26 cellular contexts compared by ENCODE assay signal in genomic region chr9:32161209-32161608, GRCh38.
A peak's percentile ranks its signal among the peaks of the same experiment; 100 is the strongest.
DNase-seq lines count a peak whose midpoint lies in the region; ATAC-seq and TF ChIP-seq lines count a peak whose summit lies in the region.
"Had no signal": no experiment of that assay in that cellular context is flagged by ENCODE, and none has a peak within 500 bp of the region (broad histone marks: within the 10 kb centered on the region; RNA-seq: fewer than 3 reads in every experiment).

No MANE protein-coding gene starts in this region.

- H3K4me3 Mint-ChIP-seq in CD8-positive, alpha-beta memory T cell, result no peak overlapping the region
- H3K4me3 Mint-ChIP-seq: activated T-cell treated with anti-CD3 and anti-CD28 coated beads, Interleukin-2, amount 50 U/mL, for 24 hours; nephron had no signal

- peaks cover 0 to 1% of the 10 kb centered on the region in 2 donors for H3K27me3 Mint-ChIP-seq in CD8-positive, alpha-beta memory T cell
- H3K27me3 Mint-ChIP-seq: activated T-cell treated with anti-CD3 and anti-CD28 coated beads, Interleukin-2, amount 50 U/mL, for 24 hours had no signal

- no peaks in the 10 kb centered on the region for H3K4me1 Mint-ChIP-seq in CD8-positive, alpha-beta memory T cell
- H3K4me1 Mint-ChIP-seq: nephron had no signal

- POLR2A ChIA-PET in CD8-positive, alpha-beta memory T cell (lab: Charles Lee), result no interaction called here

- CTCF ChIA-PET in CD8-positive, alpha-beta memory T cell (lab: Charles Lee), result no interaction called here

- peaks cover 0 to 1% (median 0%) of the 10 kb centered on the region in 5 donors for H3K9me3 Mint-ChIP-seq in CD8-positive, alpha-beta memory T cell
- H3K9me3 Mint-ChIP-seq: activated T-cell treated with anti-CD3 and anti-CD28 coated beads, Interleukin-2, amount 50 U/mL, for 24 hours; nephron had no signal

- intact Hi-C loops in left ventricle myocardium inferior (cut with micrococcal nuclease), result no loop called here

- no peaks in the 10 kb centered on the region for H3K9me3 ChIP-seq in CD8-positive, alpha-beta memory T cell (ENCODE audit: low read length)
- no peaks in the 10 kb centered on the region for H3K9me3 ChIP-seq in left ventricle myocardium inferior (replicated peaks)
- H3K9me3 ChIP-seq: adrenal gland, upper lobe of right lung had no signal

- H3K36me3 ChIP-seq in CD8-positive, alpha-beta memory T cell (ENCODE audit: insufficient read depth, low read length), result no peaks in the 10 kb centered on the region
- no peaks in the 10 kb centered on the region for H3K36me3 ChIP-seq in left ventricle myocardium inferior
- H3K36me3 ChIP-seq: adrenal gland, brain microvascular endothelial cell, upper lobe of right lung had no signal

- no peaks in the 10 kb centered on the region for H3K4me1 ChIP-seq in CD8-positive, alpha-beta memory T cell (ENCODE audit: insufficient read depth, low read length)
- H3K4me1 ChIP-seq in left ventricle myocardium inferior, result no peaks in the 10 kb centered on the region
- H3K4me1 ChIP-seq: adrenal gland, upper lobe of right lung had no signal

- no peak overlapping the region for H3K27ac ChIP-seq in CD8-positive, alpha-beta memory T cell (ENCODE audit: low read depth, low read length)
- H3K27ac ChIP-seq in substantia nigra (ENCODE audit: low read depth, low read length, poor library complexity, severe bottlenecking) (no peak overlapping the region), left ventricle myocardium inferior (replicated peaks) (no peak overlapping the region)
- H3K27ac ChIP-seq: adrenal gland, brain microvascular endothelial cell, upper lobe of right lung had no signal

- H3K4me3 ChIP-seq in CD8-positive, alpha-beta memory T cell (ENCODE audit: low read length), result no peak overlapping the region
- no peak overlapping the region for H3K4me3 ChIP-seq in left ventricle myocardium inferior
- H3K4me3 ChIP-seq: adrenal gland, upper lobe of right lung had no signal

- no peak for DNase-seq in CD8-positive, alpha-beta memory T cell
- DNase-seq in NCI-H2196 (lab: John Stamatoyannopoulos, UW; ENCODE audit: unreplicated experiment), result no peak
- no peak for DNase-seq in substantia nigra (lab: John Stamatoyannopoulos, UW)
- no peak for DNase-seq in left ventricle myocardium inferior
- DNase-seq: activated CD8-positive, alpha-beta memory T cell treated with anti-CD3 and anti-CD28 coated beads for 24 hours; activated naive CD4-positive, alpha-beta T cell; activated T-cell treated with anti-CD3 and anti-CD28 coated beads, Interleukin-2, amount 50 U/mL, for 24 hours; adrenal gland; brain microvascular endothelial cell; DND-41; effector memory CD4-positive, alpha-beta T cell; foreskin melanocyte; islet precursor cell; NCI-H1092; NCI-H2029; NCI-H446 treated with DMSO at 0.1 percent for 48 hours; PC-3; Right ventricle myocardium superior; stimulated activated CD8-positive, alpha-beta memory T cell treated with anti-CD3 and anti-CD28 coated beads, Interleukin-4, amount 100 ng/mL, for 48 hours; upper lobe of right lung had no signal

- peak; percentile 16 for ATAC-seq in GM18502 (IDR thresholded peaks at IDR 0.05; ENCODE audit: poor library complexity, unreplicated experiment)
- peak; percentile 39 for ATAC-seq in GM19035 (IDR thresholded peaks at IDR 0.05; ENCODE audit: unreplicated experiment)
- peak; percentile 29 for ATAC-seq in HG02642 (IDR thresholded peaks at IDR 0.05; ENCODE audit: poor library complexity, unreplicated experiment)
- ATAC-seq in HG03439 (IDR thresholded peaks at IDR 0.05; ENCODE audit: unreplicated experiment), result peak; percentile 48
- ATAC-seq: esophagus mucosa, PC-3, upper lobe of right lung had no signal

- H3K27ac Mint-ChIP-seq in CD8-positive, alpha-beta memory T cell, result no peak overlapping the region
- H3K27ac Mint-ChIP-seq: activated T-cell treated with anti-CD3 and anti-CD28 coated beads, Interleukin-2, amount 50 U/mL, for 24 hours; nephron had no signal

- H3K27me3 ChIP-seq in CD8-positive, alpha-beta memory T cell (ENCODE audit: insufficient read depth, low read length, poor library complexity, severe bottlenecking), result no peaks in the 10 kb centered on the region
- no peaks in the 10 kb centered on the region for H3K27me3 ChIP-seq in left ventricle myocardium inferior (ENCODE audit: low read depth)
- H3K27me3 ChIP-seq: adrenal gland, brain microvascular endothelial cell, upper lobe of right lung had no signal

- TF ChIP-seq CTCF in left ventricle myocardium inferior (IDR thresholded peaks at IDR 0.05; ENCODE audit: borderline replicate concordance), result no peak

- H3K36me3 Mint-ChIP-seq in CD8-positive, alpha-beta memory T cell, result no peaks in the 10 kb centered on the region
